ENCODE assay signal across 32 cellular contexts in the genomic region with DNA sequence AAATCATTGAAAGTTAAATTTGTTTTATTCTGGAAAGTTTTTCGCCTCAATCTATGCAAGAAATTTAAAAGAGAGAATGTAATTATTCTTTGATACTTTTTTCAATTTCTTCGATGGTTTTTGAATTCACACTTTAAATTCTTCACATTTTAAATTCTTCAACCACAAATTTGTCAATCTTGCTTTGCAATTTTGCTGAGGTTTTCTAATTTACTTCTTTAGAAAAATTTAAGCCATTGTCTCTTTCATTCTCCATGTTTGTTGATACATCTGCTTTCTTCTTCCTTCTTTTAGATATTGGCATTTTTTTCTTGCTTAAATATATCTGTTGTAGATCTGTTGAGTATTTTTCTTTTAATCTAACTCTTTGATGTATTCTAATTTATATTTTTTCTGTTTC.
"Had no signal": no experiment of that assay in that cellular context is flagged by ENCODE, and none has a peak within 500 bp of the region (broad histone marks: within the 10 kb centered on the region; RNA-seq: fewer than 3 reads in every experiment).

No MANE protein-coding gene starts in this region.

- H3K9me3 ChIP-seq: ascending aorta, breast epithelium, esophagus muscularis mucosa, heart left ventricle had no signal

- DNase-seq: activated B cell treated with CpG ODN at 0.5 μM for 24 hours; activated CD4-positive, alpha-beta T cell treated with anti-CD3 and anti-CD28 coated beads for 48 hours; activated CD4-positive, alpha-beta T cell treated with anti-CD3 and anti-CD28 coated beads, Interleukin-2, amount 50 U/mL, for 1 hour; activated CD4-positive, alpha-beta T cell treated with anti-CD3 and anti-CD28 coated beads, Interleukin-2, amount 50 U/mL, for 48 hours; activated CD8-positive, alpha-beta memory T cell treated with anti-CD3 and anti-CD28 coated beads for 24 hours; activated CD8-positive, alpha-beta T cell treated with anti-CD3 and anti-CD28 coated beads for 36 hours; activated gamma-delta T cell; activated naive CD4-positive, alpha-beta T cell; activated naive CD4-positive, alpha-beta T cell treated with anti-CD3 and anti-CD28 coated beads, Interleukin-2, amount 10 ng/mL, durations not matched to agents 7 days and 5 days; activated naive CD8-positive, alpha-beta T cell treated with anti-CD3 and anti-CD28 coated beads, Interleukin-2, amount 10 ng/mL, durations not matched to agents 7 days and 5 days; activated T-cell treated with anti-CD3 and anti-CD28 coated beads, Interleukin-2, amount 50 U/mL, for 48 hours; central memory CD4-positive, alpha-beta T cell; cerebellar nuclear complex; effector CD4-positive, alpha-beta T cell; effector memory CD8-positive, alpha-beta T cell; erythroblast; glutamatergic neuron; heart left ventricle; T-helper 1 cell; T-helper 17 cell; T1000; WERI-Rb-1 had no signal

- H3K27me3 ChIP-seq: ascending aorta, breast epithelium, cardiac muscle cell, esophagus muscularis mucosa, heart left ventricle had no signal

- H3K9me3 Mint-ChIP-seq: activated B cell treated with CpG ODN at 0.5 μM for 24 hours; activated CD8-positive, alpha-beta T cell treated with anti-CD3 and anti-CD28 coated beads for 36 hours; activated naive CD4-positive, alpha-beta T cell treated with anti-CD3 and anti-CD28 coated beads, Interleukin-2, amount 10 ng/mL, durations not matched to agents 7 days and 5 days; activated naive CD4-positive, alpha-beta T cell treated with anti-CD3 and anti-CD28 coated beads, Interleukin-2, amount 50 U/mL, for 72 hours; activated naive CD8-positive, alpha-beta T cell treated with anti-CD3 and anti-CD28 coated beads, Interleukin-2, amount 10 ng/mL, durations not matched to agents 7 days and 5 days; brain; dendritic cell treated with granulocyte-macrophage colony-stimulating factor and Interleukin-4, amounts not matched to agents 40 ng/mL and 50 ng/mL, for 4 days; T-helper 2 cell treated with Interferon-gamma antibody and Interleukin-4, amounts not matched to agents 5 μg/mL and 100 μg/mL, for 36 hours had no signal

- H3K27ac ChIP-seq: ascending aorta, breast epithelium, cardiac muscle cell, coronary artery, esophagus muscularis mucosa, heart left ventricle, WERI-Rb-1 had no signal

- H3K27ac Mint-ChIP-seq: activated B cell treated with CpG ODN at 0.5 μM for 24 hours; activated CD8-positive, alpha-beta T cell treated with anti-CD3 and anti-CD28 coated beads for 36 hours; activated naive CD4-positive, alpha-beta T cell treated with anti-CD3 and anti-CD28 coated beads, Interleukin-2, amount 10 ng/mL, durations not matched to agents 7 days and 5 days; activated naive CD4-positive, alpha-beta T cell treated with anti-CD3 and anti-CD28 coated beads, Interleukin-2, amount 50 U/mL, for 72 hours; activated naive CD8-positive, alpha-beta T cell treated with anti-CD3 and anti-CD28 coated beads, Interleukin-2, amount 10 ng/mL, durations not matched to agents 7 days and 5 days; brain; dendritic cell treated with granulocyte-macrophage colony-stimulating factor and Interleukin-4, amounts not matched to agents 40 ng/mL and 50 ng/mL, for 4 days; effector memory CD8-positive, alpha-beta T cell; T-helper 17 cell; T-helper 2 cell treated with Interferon-gamma antibody and Interleukin-4, amounts not matched to agents 5 μg/mL and 100 μg/mL, for 36 hours had no signal

- H3K4me1 ChIP-seq: ascending aorta, breast epithelium, esophagus muscularis mucosa, heart left ventricle had no signal

- H3K4me3 Mint-ChIP-seq: activated B cell treated with CpG ODN at 0.5 μM for 24 hours; activated CD8-positive, alpha-beta T cell treated with anti-CD3 and anti-CD28 coated beads for 36 hours; activated naive CD4-positive, alpha-beta T cell treated with anti-CD3 and anti-CD28 coated beads, Interleukin-2, amount 10 ng/mL, durations not matched to agents 7 days and 5 days; activated naive CD8-positive, alpha-beta T cell treated with anti-CD3 and anti-CD28 coated beads, Interleukin-2, amount 10 ng/mL, durations not matched to agents 7 days and 5 days; brain; dendritic cell treated with granulocyte-macrophage colony-stimulating factor and Interleukin-4, amounts not matched to agents 40 ng/mL and 50 ng/mL, for 4 days; effector memory CD8-positive, alpha-beta T cell; T-helper 17 cell; T-helper 2 cell treated with Interferon-gamma antibody and Interleukin-4, amounts not matched to agents 5 μg/mL and 100 μg/mL, for 36 hours had no signal

- H3K4me1 Mint-ChIP-seq: activated B cell treated with CpG ODN at 0.5 μM for 24 hours; activated naive CD4-positive, alpha-beta T cell treated with anti-CD3 and anti-CD28 coated beads, Interleukin-2, amount 10 ng/mL, durations not matched to agents 7 days and 5 days; activated naive CD8-positive, alpha-beta T cell treated with anti-CD3 and anti-CD28 coated beads, Interleukin-2, amount 10 ng/mL, durations not matched to agents 7 days and 5 days; brain; T-helper 17 cell had no signal

- H3K27me3 Mint-ChIP-seq: activated B cell treated with CpG ODN at 0.5 μM for 24 hours; activated naive CD4-positive, alpha-beta T cell treated with anti-CD3 and anti-CD28 coated beads, Interleukin-2, amount 10 ng/mL, durations not matched to agents 7 days and 5 days; activated naive CD8-positive, alpha-beta T cell treated with anti-CD3 and anti-CD28 coated beads, Interleukin-2, amount 10 ng/mL, durations not matched to agents 7 days and 5 days; brain; dendritic cell treated with granulocyte-macrophage colony-stimulating factor and Interleukin-4, amounts not matched to agents 40 ng/mL and 50 ng/mL, for 4 days; effector memory CD8-positive, alpha-beta T cell had no signal

- H3K36me3 Mint-ChIP-seq: activated naive CD4-positive, alpha-beta T cell treated with anti-CD3 and anti-CD28 coated beads, Interleukin-2, amount 10 ng/mL, durations not matched to agents 7 days and 5 days; activated naive CD4-positive, alpha-beta T cell treated with anti-CD3 and anti-CD28 coated beads, Interleukin-2, amount 50 U/mL, for 72 hours; activated naive CD8-positive, alpha-beta T cell treated with anti-CD3 and anti-CD28 coated beads, Interleukin-2, amount 10 ng/mL, durations not matched to agents 7 days and 5 days; brain had no signal

- H3K4me3 ChIP-seq: ascending aorta, breast epithelium, cardiac muscle cell, coronary artery, esophagus muscularis mucosa, heart left ventricle had no signal

- ATAC-seq: activated CD4-positive, CD25-positive, alpha-beta regulatory T cell treated with anti-CD3 and anti-CD28 coated beads, Interleukin-2, amount 50 U/mL, for 24 hours; activated CD8-positive, alpha-beta T cell treated with anti-CD3 and anti-CD28 coated beads for 36 hours; activated naive CD4-positive, alpha-beta T cell treated with anti-CD3 and anti-CD28 coated beads, Interleukin-2, amount 50 U/mL, for 72 hours; effector memory CD8-positive, alpha-beta T cell; heart left ventricle; T-helper 17 cell had no signal

- H3K36me3 ChIP-seq: ascending aorta, breast epithelium, cardiac muscle cell, esophagus muscularis mucosa, heart left ventricle, WERI-Rb-1 had no signal
